In genomic region chr19:55385749-55386514, GRCh38 we compare ENCODE assay signal across 8 cellular contexts. TPM values are rescaled to one million over a fixed set of nuclear protein-coding genes. Genes with fewer than 3 reads are reported as not detected.
DNase-seq lines count a peak whose midpoint lies in the region; ATAC-seq and TF ChIP-seq lines count a peak whose summit lies in the region.

TSS of gene RPL28 (plus strand) at chr19:55385932. CDS start at chr19:55386358, 426 bp downstream.

- peak; percentile 100 for TF ChIP-seq POLR2A in GM19099 (IDR thresholded peaks at IDR 0.05; ENCODE audit: extremely low read depth, insufficient read length, low read depth)

- intact Hi-C loops in dendritic cell treated with granulocyte-macrophage colony-stimulating factor and Interleukin-4, amounts not matched to agents 40 ng/mL and 50 ng/mL, for 4 days (cut with micrococcal nuclease) = loop anchor here (2.0 to 5.0 kb wide), 3 partner anchors 23 to 94 kb away; partner anchors contain the start of gene KMT5C

- H3K27ac Mint-ChIP-seq in dendritic cell treated with granulocyte-macrophage colony-stimulating factor and Interleukin-4, amounts not matched to agents 40 ng/mL and 50 ng/mL, for 4 days = peak within 1 kb of the TSS; percentile 95

- H3K9me3 Mint-ChIP-seq in dendritic cell treated with granulocyte-macrophage colony-stimulating factor and Interleukin-4, amounts not matched to agents 40 ng/mL and 50 ng/mL, for 4 days = no peaks in the 10 kb centered on the region

- H3K4me3 Mint-ChIP-seq in dendritic cell treated with granulocyte-macrophage colony-stimulating factor and Interleukin-4, amounts not matched to agents 40 ng/mL and 50 ng/mL, for 4 days = peak within 1 kb of the TSS; percentile 91

- H3K36me3 Mint-ChIP-seq in dendritic cell treated with granulocyte-macrophage colony-stimulating factor and Interleukin-4, amounts not matched to agents 40 ng/mL and 50 ng/mL, for 4 days (ENCODE audit: low read depth) = peaks cover 54% of the 10 kb centered on the region

- ATAC-seq in HG03432 (IDR thresholded peaks at IDR 0.05; ENCODE audit: unreplicated experiment) = peak; percentile 68
- peak; percentile 80 for ATAC-seq in left lobe of liver

- DNase-seq in Ammon's horn (ENCODE audit: low spot score) = peak; percentile 99
- DNase-seq in NCI-H69 (lab: John Stamatoyannopoulos, UW) = peak; percentile 99
- peak; percentile 98 for DNase-seq in activated CD4-positive, alpha-beta T cell treated with anti-CD3 and anti-CD28 coated beads, Interleukin-2, amount 50 U/mL, for 1 hour
- peak; percentile 99 for DNase-seq in left lobe of liver (ENCODE audit: low spot score)
- peak; percentile 97 to 98 for DNase-seq in stimulated activated CD4-positive, alpha-beta T cell treated with anti-CD3 and anti-CD28 coated beads, Interleukin-2, amount 100 ng/mL, for 48 hours

- H3K27me3 Mint-ChIP-seq in dendritic cell treated with granulocyte-macrophage colony-stimulating factor and Interleukin-4, amounts not matched to agents 40 ng/mL and 50 ng/mL, for 4 days = peaks cover 12% of the 10 kb centered on the region

- H3K4me1 Mint-ChIP-seq in dendritic cell treated with granulocyte-macrophage colony-stimulating factor and Interleukin-4, amounts not matched to agents 40 ng/mL and 50 ng/mL, for 4 days (ENCODE audit: low read depth) = peaks cover 72% of the 10 kb centered on the region

RNA-seq across cellular contexts. Expression of gene RPL28, which starts in this region (rescaled TPM):
- 515 TPM for total RNA-seq in left lobe of liver

Comparison
In these comparisons a context has a peak if more than half of its experiments do, and no peak if none do; other contexts are left out.
1. Peak in every context shown above with its lines: DNase-seq and ATAC-seq.